1 cellular context compared by ENCODE assay signal in genomic region chr4:22192302-22192645, GRCh38.
TF ChIP-seq lines count a peak whose summit lies in the region.

No MANE protein-coding gene starts in this region.

TF ChIP-seq in H1, 55 proteins besides CTCF, POLR2A, EP300 and RAD21 (continued from another document):
- TF ChIP-seq GABPA (IDR thresholded peaks at IDR 0.05; ENCODE audit: borderline replicate concordance, insufficient read depth, low read length), result no peak
- no peak for TF ChIP-seq SIRT6 (IDR thresholded peaks at IDR 0.05; ENCODE audit: low read length)
- no peak for TF ChIP-seq SP2 (IDR thresholded peaks at IDR 0.05; ENCODE audit: low read length)
- TF ChIP-seq EZH2 (IDR thresholded peaks at IDR 0.05; ENCODE audit: low read depth, low read length, severe bottlenecking), result no peak
- TF ChIP-seq SP1 (IDR thresholded peaks at IDR 0.05; ENCODE audit: low read depth, low read length), result no peak
- no peak for TF ChIP-seq PHF8 (conservative IDR thresholded peaks at IDR 0.05; ENCODE audit: low read depth, low read length)
- TF ChIP-seq BCL11A (IDR thresholded peaks at IDR 0.05; ENCODE audit: low read depth in 2 of 2, low read length in 2 of 2), result no peak
- TF ChIP-seq CEBPB (IDR thresholded peaks at IDR 0.05; ENCODE audit: low read depth, low read length), result no peak
- TF ChIP-seq NANOG (IDR thresholded peaks at IDR 0.05; ENCODE audit: insufficient read depth, low read depth, low read length, poor library complexity, severe bottlenecking), result no peak
- TF ChIP-seq RBBP5 (IDR thresholded peaks at IDR 0.05; ENCODE audit: borderline replicate concordance, low read depth, low read length), result no peak
- no peak for TF ChIP-seq RXRA (IDR thresholded peaks at IDR 0.05; ENCODE audit: insufficient read depth, low read depth, low read length)
- no peak for TF ChIP-seq SIX5 (IDR thresholded peaks at IDR 0.05; ENCODE audit: low read depth, low read length)
- TF ChIP-seq TBP (IDR thresholded peaks at IDR 0.05; ENCODE audit: low read depth, low read length), result no peak
